ENCODE assay signal across 10 cellular contexts in genomic region chr12:115983226-115983798, GRCh38.
DNase-seq lines count a peak whose midpoint lies in the region; ATAC-seq and TF ChIP-seq lines count a peak whose summit lies in the region.
"Had no signal": no experiment of that assay in that cellular context is flagged by ENCODE, and none has a peak within 500 bp of the region (broad histone marks: within the 10 kb centered on the region; RNA-seq: fewer than 3 reads in every experiment).

No MANE protein-coding gene starts in this region.

- H3K36me3 Mint-ChIP-seq in endodermal cell (ENCODE audit: low read depth), result peaks cover 44% of the 10 kb centered on the region

- TF ChIP-seq CTCF in cardiac muscle cell (IDR thresholded peaks at IDR 0.05; ENCODE audit: low read depth, low read length), result peak; percentile 12
- TF ChIP-seq CTCF in right atrium auricular region (IDR thresholded peaks at IDR 0.05), result peak in 1 of 2 donors; percentile 36
- peak; percentile 53 for TF ChIP-seq CTCF in Loucy (conservative IDR thresholded peaks at IDR 0.05; ENCODE audit: low read length)
- TF ChIP-seq CTCF in endodermal cell (conservative IDR thresholded peaks at IDR 0.05), result peak; percentile 78
- peak in 3 of 5 experiments; percentile 20 to 51 (median 22) for TF ChIP-seq CTCF in gastrocnemius medialis (IDR thresholded peaks at IDR 0.05 in 4 of 5, conservative IDR thresholded peaks at IDR 0.05 in 1 of 5)
- no peak for TF ChIP-seq CTCF in vagina (IDR thresholded peaks at IDR 0.05)

- H3K9me3 Mint-ChIP-seq in endodermal cell, result no peaks in the 10 kb centered on the region
- H3K9me3 Mint-ChIP-seq: central memory CD8-positive, alpha-beta T cell had no signal

- in situ Hi-C loops in gastrocnemius medialis (cut with MboI; ENCODE audit: low sequenced_read_pairs in 4 of 4), result loop anchor here in 2 of 4 donors (25.0 kb wide), 3 partner anchors 429 to 729 kb away; no protein-coding TSS in a partner anchor

- no peak overlapping the region for H3K27ac ChIP-seq in cardiac muscle cell
- no peak overlapping the region for H3K27ac ChIP-seq in right atrium auricular region
- no peak overlapping the region for H3K27ac ChIP-seq in endodermal cell (ENCODE audit: low read depth, low read length)
- no peak overlapping the region for H3K27ac ChIP-seq in gastrocnemius medialis
- H3K27ac ChIP-seq in vagina, result no peak overlapping the region

- H3K4me3 ChIP-seq in cardiac muscle cell (no peak overlapping the region), right atrium auricular region (no peak overlapping the region), Loucy (ENCODE audit: low read length, poor library complexity, severe bottlenecking) (no peak overlapping the region), endodermal cell (ENCODE audit: low read length) (no peak overlapping the region), gastrocnemius medialis (no peak overlapping the region), vagina (no peak overlapping the region)

- no peak overlapping the region for H2AFZ ChIP-seq in Loucy (ENCODE audit: low read length)

- H3K4me2 ChIP-seq in Loucy (ENCODE audit: low read depth, low read length, poor library complexity, severe bottlenecking), result no peak overlapping the region

- H3K9ac ChIP-seq in Loucy (ENCODE audit: low read depth, low read length, poor library complexity, severe bottlenecking) (no peak overlapping the region), endodermal cell (ENCODE audit: extremely low read depth, low read length, poor library complexity, severe bottlenecking) (no peak overlapping the region)

- H3F3A ChIP-seq in Loucy (ENCODE audit: low read depth), result no peaks in the 10 kb centered on the region

- H3K27me3 ChIP-seq in cardiac muscle cell (no peaks in the 10 kb centered on the region), right atrium auricular region (no peaks in the 10 kb centered on the region), Loucy (ENCODE audit: insufficient read depth, low read length, poor library complexity, severe bottlenecking) (no peaks in the 10 kb centered on the region), endodermal cell (ENCODE audit: control insufficient read depth, insufficient read depth, low read length, poor library complexity, severe bottlenecking) (no peaks in the 10 kb centered on the region), gastrocnemius medialis (no peaks in the 10 kb centered on the region), vagina (no peaks in the 10 kb centered on the region)

- no peak overlapping the region for H3K4me3 Mint-ChIP-seq in endodermal cell
- H3K4me3 Mint-ChIP-seq: central memory CD8-positive, alpha-beta T cell had no signal

- 82 to 88% methylated on average over 4 to 5 of the region's 5 CpGs for WGBS in endodermal cell (ENCODE audit: insufficient coverage in 1 of 2, insufficient read length in 1 of 2), 2 experiments

- H3K4me1 Mint-ChIP-seq in endodermal cell, result peaks cover 20% of the 10 kb centered on the region
- H3K4me1 Mint-ChIP-seq: central memory CD8-positive, alpha-beta T cell had no signal

- DNase-seq in cardiac muscle cell (ENCODE audit: low read depth in 1 of 2, low spot score in 1 of 2), result peak in 1 of 2 donors; percentile 62
- no peak for DNase-seq in right atrium auricular region (ENCODE audit: low spot score)
- peak; percentile 93 for DNase-seq in endodermal cell
- no peak for DNase-seq in gastrocnemius medialis
- DNase-seq in vagina (ENCODE audit: extremely low spot score in 2 of 2), result no peak
- DNase-seq: NCI-H2081 treated with DMSO at 0.1 percent for 48 hours had no signal

- no peaks in the 10 kb centered on the region for H4K20me1 ChIP-seq in Loucy (ENCODE audit: insufficient read depth, low read length, poor library complexity, severe bottlenecking)

- no peak overlapping the region for H3K27ac Mint-ChIP-seq in endodermal cell

- H3K9me3 ChIP-seq in cardiac muscle cell (ENCODE audit: low read depth) (no peaks in the 10 kb centered on the region), right atrium auricular region (no peaks in the 10 kb centered on the region), Loucy (ENCODE audit: insufficient read depth, low read depth, low read length) (no peaks in the 10 kb centered on the region), endodermal cell (ENCODE audit: control insufficient read depth, low read length) (no peaks in the 10 kb centered on the region), gastrocnemius medialis (no peaks in the 10 kb centered on the region), vagina (no peaks in the 10 kb centered on the region)

- intact Hi-C loops in gastrocnemius medialis (cut with DNase I; ENCODE audit: low total_unique reads), result no loop called here
- intact Hi-C loops in vagina (cut with DNase I), result no loop called here

- H3K4me1 ChIP-seq in cardiac muscle cell (ENCODE audit: low read depth), result no peaks in the 10 kb centered on the region
- peaks cover 0 to 7% of the 10 kb centered on the region in 2 donors for H3K4me1 ChIP-seq in right atrium auricular region
- H3K4me1 ChIP-seq in Loucy (ENCODE audit: insufficient read depth, low read length, poor library complexity, severe bottlenecking), result peaks cover under 1% of the 10 kb centered on the region
- H3K4me1 ChIP-seq in endodermal cell (ENCODE audit: control insufficient read depth, insufficient read depth, low read length), result no peaks in the 10 kb centered on the region
- peaks cover 12 to 18% of the 10 kb centered on the region in 2 donors for H3K4me1 ChIP-seq in gastrocnemius medialis
- H3K4me1 ChIP-seq in vagina, result peaks cover 10% of the 10 kb centered on the region

- ATAC-seq in gastrocnemius medialis, result peak in 1 of 2 donors; percentile 53
- no peak for ATAC-seq in GM18909 (IDR thresholded peaks at IDR 0.05; ENCODE audit: poor library complexity, unreplicated experiment)
- ATAC-seq in HG02798 (IDR thresholded peaks at IDR 0.05; ENCODE audit: poor library complexity, unreplicated experiment), result no peak

- H3K36me3 ChIP-seq in cardiac muscle cell (peaks cover 41% of the 10 kb centered on the region), right atrium auricular region (peaks cover 57% of the 10 kb centered on the region), Loucy (ENCODE audit: insufficient read depth, low read length) (peaks cover 76% of the 10 kb centered on the region), endodermal cell (ENCODE audit: control insufficient read depth, insufficient read depth, low read length) (peaks cover 94% of the 10 kb centered on the region), gastrocnemius medialis (peaks cover 2 to 45% of the 10 kb centered on the region in 2 donors), vagina (peaks cover 0 to 50% of the 10 kb centered on the region in 2 donors)

- H3K79me2 ChIP-seq in Loucy (ENCODE audit: insufficient read depth, low read length), result no peaks in the 10 kb centered on the region; the same call in 1 of the 2 replicates

- no peaks in the 10 kb centered on the region for H3K27me3 Mint-ChIP-seq in endodermal cell (ENCODE audit: insufficient read depth)
- H3K27me3 Mint-ChIP-seq: central memory CD8-positive, alpha-beta T cell had no signal

- TF ChIP-seq POLR2A in gastrocnemius medialis (IDR thresholded peaks at IDR 0.05), result no peak
- no peak for TF ChIP-seq POLR2A in vagina (IDR thresholded peaks at IDR 0.05)

- no peaks in the 10 kb centered on the region for H3K9me2 ChIP-seq in Loucy (replicated peaks; ENCODE audit: low read depth, low read length)

Comparison
In these comparisons a context has a peak if more than half of its experiments do, and no peak if none do; other contexts are left out.
1. CTCF ChIP-seq: peak in cardiac muscle cell (single experiment), Loucy (single experiment), endodermal cell (single experiment) and gastrocnemius medialis (3 of 5); none in vagina (0 of 3).